In genomic region chr19:16589917-16590316, GRCh38 we compare ENCODE assay signal across 1 cellular context.
TF ChIP-seq lines count a peak whose summit lies in the region.

No MANE protein-coding gene starts in this region.

TF ChIP-seq in K562, 482 proteins besides CTCF, POLR2A, EP300 and RAD21:
- TF ChIP-seq ZKSCAN3 (CRISPR knock-in tag; IDR thresholded peaks at IDR 0.05) (no peak), NFIC (IDR thresholded peaks at IDR 0.05) (peak; percentile 71), YY1 (IDR thresholded peaks at IDR 0.05; ENCODE audit: borderline replicate concordance in 1 of 3, control insufficient read depth in 1 of 3, extremely low read depth in 1 of 3, insufficient read depth in 3 of 3, insufficient read length in 1 of 3, insufficient replicate concordance in 2 of 3, low read depth in 1 of 3, low read length in 2 of 3) (no peak), SIRT6 (IDR thresholded peaks at IDR 0.05; ENCODE audit: low read depth, low read length) (no peak), CEBPG (CRISPR knock-in tag; IDR thresholded peaks at IDR 0.05) (peak; percentile 76), CEBPG (tag; conservative IDR thresholded peaks at IDR 0.05 in 1 of 2, IDR thresholded peaks at IDR 0.05 in 1 of 2) (no peak), ATF3 (IDR thresholded peaks at IDR 0.05) (peak; percentile 30; the same call in 1 of the 2 replicates), ATF3 (CRISPR knock-in tag; conservative IDR thresholded peaks at IDR 0.05) (no peak), GMEB1 (CRISPR knock-in tag; IDR thresholded peaks at IDR 0.05) (no peak)
